9 cellular contexts compared by ENCODE assay signal in genomic region chr12:119598159-119598558, GRCh38. TPM values are rescaled to one million over a fixed set of nuclear protein-coding genes. Genes with fewer than 3 reads are reported as not detected.
"Had no signal": no experiment of that assay in that cellular context is flagged by ENCODE, and none has a peak within 500 bp of the region (broad histone marks: within the 10 kb centered on the region; RNA-seq: fewer than 3 reads in every experiment).

No MANE protein-coding gene starts in this region.

- FAIRE-seq: G401.6, GM12878, GM12891, GM12892, GM18507, GM19239 had no signal

- DNase-seq: GDM1, GF-D8 had no signal

- H3K4me3 ChIP-seq: GM12878 had no signal

- ATAC-seq: GM12878 had no signal

RNA-seq across cellular contexts. Expression of gene TMEM233, which starts 4.6 kb away (rescaled TPM):
- total RNA-seq: G401, GM12878 had no signal
- polyA plus RNA-seq: GM12878 had no signal
